Comparison of ENCODE assay signal across 1 cellular context in genomic region chr4:112649055-112649408, GRCh38.
TF ChIP-seq lines count a peak whose summit lies in the region.

No MANE protein-coding gene starts in this region.

TF ChIP-seq in H1, 55 proteins besides CTCF, POLR2A, EP300 and RAD21:
- 0 out of 2 replicates have a peak, but pooled peaks have one; percentile 0 for TF ChIP-seq TEAD4 (IDR thresholded peaks at IDR 0.05; ENCODE audit: low read depth, low read length)
- no peak for TF ChIP-seq CHD1 (IDR thresholded peaks at IDR 0.05; ENCODE audit: low read depth, low read length)
- TF ChIP-seq CHD7 (IDR thresholded peaks at IDR 0.05; ENCODE audit: insufficient replicate concordance, low read length): peak; percentile 95
- 0 out of 4 replicates have a peak, but pooled peaks of 1 of the 2 experiments have one; percentile 38 for TF ChIP-seq HDAC2 (IDR thresholded peaks at IDR 0.05; ENCODE audit: borderline replicate concordance in 1 of 2, low read depth in 2 of 2, low read length in 2 of 2)
- TF ChIP-seq CEBPB (IDR thresholded peaks at IDR 0.05; ENCODE audit: low read depth, low read length): no peak
- TF ChIP-seq PHF8 (conservative IDR thresholded peaks at IDR 0.05; ENCODE audit: low read depth, low read length): no peak
- TF ChIP-seq SIRT6 (IDR thresholded peaks at IDR 0.05; ENCODE audit: low read length): no peak
- TF ChIP-seq TAF1 (IDR thresholded peaks at IDR 0.05; ENCODE audit: low read depth, low read length): no peak
